ENCODE assay signal across 8 cellular contexts in genomic region chr7:16926283-16926682, GRCh38. TPM values are rescaled to one million over a fixed set of nuclear protein-coding genes. Genes with fewer than 3 reads are reported as not detected.
DNase-seq lines count a peak whose midpoint lies in the region; ATAC-seq and TF ChIP-seq lines count a peak whose summit lies in the region.

No MANE protein-coding gene starts in this region.

- H2AFZ ChIP-seq in SK-N-SH (ENCODE audit: low read depth): no peak overlapping the region

- TF ChIP-seq EP300 in SK-N-SH (IDR thresholded peaks at IDR 0.05; ENCODE audit: borderline replicate concordance in 1 of 2, low read depth in 1 of 2, low read length in 1 of 2): no peak

- peaks cover 0 to 7% of the 10 kb centered on the region in 2 experiments; a peak in 1 of 4 replicates for H3K4me1 ChIP-seq in SK-N-SH (ENCODE audit: control insufficient read depth in 1 of 2, insufficient read depth in 2 of 2, low read depth in 1 of 2, low read length in 1 of 2)

- H3K4me1 Mint-ChIP-seq in activated naive CD8-positive, alpha-beta T cell treated with anti-CD3 and anti-CD28 coated beads, Interleukin-2, amount 10 ng/mL, durations not matched to agents 7 days and 5 days: peaks cover 42% of the 10 kb centered on the region
- H3K4me1 Mint-ChIP-seq in activated naive CD8-positive, alpha-beta T cell treated with anti-CD3 and anti-CD28 coated beads for 36 hours: peaks cover 25% of the 10 kb centered on the region

- no peak overlapping the region for H3K4me3 Mint-ChIP-seq in activated naive CD8-positive, alpha-beta T cell treated with anti-CD3 and anti-CD28 coated beads, Interleukin-2, amount 10 ng/mL, durations not matched to agents 7 days and 5 days
- H3K4me3 Mint-ChIP-seq in activated naive CD8-positive, alpha-beta T cell treated with anti-CD3 and anti-CD28 coated beads for 36 hours: no peak overlapping the region

- H3K4me3 ChIP-seq in SK-N-SH (ENCODE audit: low read depth in 2 of 2, low read length in 1 of 2): no peak overlapping the region
- no peak overlapping the region for H3K4me3 ChIP-seq in fibroblast of mammary gland (ENCODE audit: control insufficient read depth, low read depth, low read length)

- H3K27me3 Mint-ChIP-seq in activated naive CD8-positive, alpha-beta T cell treated with anti-CD3 and anti-CD28 coated beads, Interleukin-2, amount 10 ng/mL, durations not matched to agents 7 days and 5 days: no peaks in the 10 kb centered on the region
- H3K27me3 Mint-ChIP-seq in activated naive CD8-positive, alpha-beta T cell treated with anti-CD3 and anti-CD28 coated beads for 36 hours: peaks cover 8% of the 10 kb centered on the region

- H3K9me3 ChIP-seq in SK-N-SH: no peaks in the 10 kb centered on the region

- H3F3A ChIP-seq in SK-N-SH (replicated peaks; ENCODE audit: insufficient read depth): no peaks in the 10 kb centered on the region

- peaks cover 2% of the 10 kb centered on the region for H3K9me3 Mint-ChIP-seq in activated naive CD8-positive, alpha-beta T cell treated with anti-CD3 and anti-CD28 coated beads, Interleukin-2, amount 10 ng/mL, durations not matched to agents 7 days and 5 days
- H3K9me3 Mint-ChIP-seq in activated naive CD8-positive, alpha-beta T cell treated with anti-CD3 and anti-CD28 coated beads for 36 hours: no peaks in the 10 kb centered on the region

- no peak overlapping the region for H3K27ac ChIP-seq in SK-N-SH (ENCODE audit: low read depth in 2 of 2, low read length in 1 of 2)

- no peak overlapping the region for H3K27ac Mint-ChIP-seq in activated naive CD8-positive, alpha-beta T cell treated with anti-CD3 and anti-CD28 coated beads, Interleukin-2, amount 10 ng/mL, durations not matched to agents 7 days and 5 days
- no peak overlapping the region for H3K27ac Mint-ChIP-seq in activated naive CD8-positive, alpha-beta T cell treated with anti-CD3 and anti-CD28 coated beads for 36 hours

- peak; percentile 80 for ATAC-seq in activated naive CD8-positive, alpha-beta T cell treated with anti-CD3 and anti-CD28 coated beads, Interleukin-2, amount 10 ng/mL, durations not matched to agents 7 days and 5 days (ENCODE audit: low read depth)
- peak; percentile 51 for ATAC-seq in HG03103 (IDR thresholded peaks at IDR 0.05; ENCODE audit: low read depth, unreplicated experiment)

- peaks cover 9% of the 10 kb centered on the region for H3K36me3 Mint-ChIP-seq in activated naive CD8-positive, alpha-beta T cell treated with anti-CD3 and anti-CD28 coated beads, Interleukin-2, amount 10 ng/mL, durations not matched to agents 7 days and 5 days
- no peaks in the 10 kb centered on the region for H3K36me3 Mint-ChIP-seq in activated naive CD8-positive, alpha-beta T cell treated with anti-CD3 and anti-CD28 coated beads for 36 hours

- no peaks in the 10 kb centered on the region for H3K9me2 ChIP-seq in SK-N-SH

- TF ChIP-seq CTCF in SK-N-SH (IDR thresholded peaks at IDR 0.05) (peak; percentile 37), fibroblast of mammary gland (conservative IDR thresholded peaks at IDR 0.05; ENCODE audit: control insufficient read depth, insufficient read depth, low read depth, low read length) (peak; percentile 89)

- no peaks in the 10 kb centered on the region for H3K79me2 ChIP-seq in SK-N-SH (ENCODE audit: insufficient read depth)

- H3K4me2 ChIP-seq in SK-N-SH: no peak overlapping the region

- CTCF ChIA-PET in SK-N-SH (lab: Yijun Ruan, JAX): interaction anchor here (0.9 to 1.5 kb wide), 4 partner anchors 19 to 234 kb away, joined by 3 read pairs; no protein-coding TSS in a partner anchor

- H3K36me3 ChIP-seq in SK-N-SH (replicated peaks in 1 of 2; ENCODE audit: control insufficient read depth in 1 of 2, insufficient read depth in 2 of 2, low read length in 1 of 2): no peaks in the 10 kb centered on the region

- DNase-seq in activated naive CD8-positive, alpha-beta T cell treated with anti-CD3 and anti-CD28 coated beads, Interleukin-2, amount 10 ng/mL, durations not matched to agents 7 days and 5 days: no peak
- DNase-seq in activated naive CD8-positive, alpha-beta T cell treated with anti-CD3 and anti-CD28 coated beads for 36 hours: no peak
- DNase-seq in SK-N-SH: no peak
- peak; percentile 69 for DNase-seq in fibroblast of mammary gland (ENCODE audit: low read depth)
- peak; percentile 11 for DNase-seq in putamen (ENCODE audit: low spot score)
- DNase-seq in activated effector memory CD4-positive, alpha-beta T cell treated with anti-CD3 and anti-CD28 coated beads, Interleukin-2, amount 50 U/mL, for 16 hours: no peak
- no peak for DNase-seq in activated CD8-positive, alpha-beta memory T cell treated with anti-CD3 and anti-CD28 coated beads for 24 hours

- H3K27me3 ChIP-seq in SK-N-SH (ENCODE audit: insufficient read depth): no peaks in the 10 kb centered on the region; the same call in 1 of the 2 replicates

- POLR2A ChIA-PET in activated naive CD8-positive, alpha-beta T cell treated with anti-CD3 and anti-CD28 coated beads, Interleukin-2, amount 10 ng/mL, durations not matched to agents 7 days and 5 days (lab: Charles Lee): no interaction called here
- POLR2A ChIA-PET in SK-N-SH (lab: Yijun Ruan, JAX): no interaction called here

- no peak overlapping the region for H3K9ac ChIP-seq in SK-N-SH

- 9% methylated on average over 2 of the region's 2 CpGs for WGBS in SK-N-SH (ENCODE audit: low lambda C conversion rate)

- TF ChIP-seq RAD21 in SK-N-SH (IDR thresholded peaks at IDR 0.05; ENCODE audit: low read length): no peak

- no peaks in the 10 kb centered on the region for H4K20me1 ChIP-seq in SK-N-SH (ENCODE audit: insufficient read depth)

TF ChIP-seq in SK-N-SH, 30 proteins besides CTCF, POLR2A, EP300 and RAD21:
- TF ChIP-seq FOXJ3 (CRISPR knock-in tag; IDR thresholded peaks at IDR 0.05): no peak
- TF ChIP-seq, protein P1, sequence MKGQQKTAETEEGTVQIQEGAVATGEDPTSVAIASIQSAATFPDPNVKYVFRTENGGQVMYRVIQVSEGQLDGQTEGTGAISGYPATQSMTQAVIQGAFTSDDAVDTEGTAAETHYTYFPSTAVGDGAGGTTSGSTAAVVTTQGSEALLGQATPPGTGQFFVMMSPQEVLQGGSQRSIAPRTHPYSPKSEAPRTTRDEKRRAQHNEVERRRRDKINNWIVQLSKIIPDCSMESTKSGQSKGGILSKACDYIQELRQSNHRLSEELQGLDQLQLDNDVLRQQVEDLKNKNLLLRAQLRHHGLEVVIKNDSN (IDR thresholded peaks at IDR 0.05; ENCODE audit: borderline replicate concordance, low read depth): no peak

RNA-seq across cellular contexts. Expression of gene AGR3, which starts 44.5 kb away (rescaled TPM):
- not detected for total RNA-seq in activated naive CD8-positive, alpha-beta T cell treated with anti-CD3 and anti-CD28 coated beads, Interleukin-2, amount 10 ng/mL, durations not matched to agents 7 days and 5 days
- total RNA-seq in activated naive CD8-positive, alpha-beta T cell treated with anti-CD3 and anti-CD28 coated beads for 36 hours: not detected
- not detected in 2 replicates for polyA plus RNA-seq in SK-N-SH (2012; rRNA removed)
- not detected in 2 replicates for polyA plus RNA-seq in SK-N-SH (2012; cell fraction: cytosol; rRNA removed)
- not detected in 2 replicates for polyA plus RNA-seq in SK-N-SH (2012; cell fraction: nucleus; rRNA removed)

Comparison
In these comparisons a context has a peak if more than half of its experiments do, and no peak if none do; other contexts are left out.
1. DNase-seq: peak in fibroblast of mammary gland (single experiment) and putamen (single experiment); none in activated naive CD8-positive, alpha-beta T cell treated with anti-CD3 and anti-CD28 coated beads, Interleukin-2, amount 10 ng/mL, durations not matched to agents 7 days and 5 days (single experiment), activated naive CD8-positive, alpha-beta T cell treated with anti-CD3 and anti-CD28 coated beads for 36 hours (single experiment), SK-N-SH (single experiment), activated effector memory CD4-positive, alpha-beta T cell treated with anti-CD3 and anti-CD28 coated beads, Interleukin-2, amount 50 U/mL, for 16 hours (single experiment) and activated CD8-positive, alpha-beta memory T cell treated with anti-CD3 and anti-CD28 coated beads for 24 hours (single experiment).